ENCODE assay signal across 9 cellular contexts in genomic region chr12:34033628-34034296, GRCh38. TPM values are rescaled to one million over a fixed set of nuclear protein-coding genes. Genes with fewer than 3 reads are reported as not detected.
A peak's percentile ranks its signal among the peaks of the same experiment; 100 is the strongest.
DNase-seq lines count a peak whose midpoint lies in the region; ATAC-seq and TF ChIP-seq lines count a peak whose summit lies in the region.
"Had no signal": no experiment of that assay in that cellular context is flagged by ENCODE, and none has a peak within 500 bp of the region (broad histone marks: within the 10 kb centered on the region; RNA-seq: fewer than 3 reads in every experiment).

No MANE protein-coding gene starts in this region.

- peaks cover 6% of the 10 kb centered on the region for H3K36me3 Mint-ChIP-seq in MCF 10A (ENCODE audit: insufficient read depth, unreplicated experiment)

- no peaks in the 10 kb centered on the region for H3K27me3 Mint-ChIP-seq in MCF 10A (ENCODE audit: insufficient read depth, unreplicated experiment)
- H3K27me3 Mint-ChIP-seq: naive thymus-derived CD8-positive, alpha-beta T cell had no signal

- CTCF ChIA-PET in MCF 10A (lab: Yijun Ruan, JAX): interaction anchor here (0.6 to 1.5 kb wide), 13 partner anchors 12 to 1419 kb away, joined by 3 to 5 read pairs (median 3); partner anchors contain the start of gene YARS2

- POLR2A ChIA-PET in MCF 10A (lab: Yijun Ruan, JAX): no interaction called here

- no peak overlapping the region for H3K27ac Mint-ChIP-seq in MCF 10A (ENCODE audit: low read depth, unreplicated experiment)
- H3K27ac Mint-ChIP-seq: naive thymus-derived CD8-positive, alpha-beta T cell had no signal

- ATAC-seq in HG03378 (IDR thresholded peaks at IDR 0.05; ENCODE audit: unreplicated experiment) (no peak), HG03196 (IDR thresholded peaks at IDR 0.05; ENCODE audit: unreplicated experiment) (no peak), GM18517 (IDR thresholded peaks at IDR 0.05; ENCODE audit: unreplicated experiment) (no peak)
- ATAC-seq: naive thymus-derived CD8-positive, alpha-beta T cell had no signal

- intact Hi-C loops in MCF 10A (cut with micrococcal nuclease): no loop called here

- no peak overlapping the region for H3K4me3 Mint-ChIP-seq in MCF 10A (ENCODE audit: unreplicated experiment)
- H3K4me3 Mint-ChIP-seq: naive thymus-derived CD8-positive, alpha-beta T cell had no signal

- H3K4me3 ChIP-seq in LNCaP clone FGC (ENCODE audit: low read depth, low read length): no peak overlapping the region

- DNase-seq in ELR (ENCODE audit: low read depth) (peak; percentile 58), LNCaP clone FGC (ENCODE audit: low read depth) (peak; percentile 7), MCF 10A (ENCODE audit: unreplicated experiment) (peak; percentile 39), myocyte (ENCODE audit: low read depth) (peak; percentile 43)
- DNase-seq in stimulated activated CD4-positive, alpha-beta T cell treated with anti-CD3 and anti-CD28 coated beads, Interleukin-4, amount 100 ng/mL, for 1 hour: no peak

- no peaks in the 10 kb centered on the region for H3K4me1 Mint-ChIP-seq in MCF 10A (ENCODE audit: insufficient read depth, unreplicated experiment)
- H3K4me1 Mint-ChIP-seq: naive thymus-derived CD8-positive, alpha-beta T cell had no signal

- BruUV-seq in MCF 10A (replicated peaks; lab: Mats Ljungman, UMichigan): no TSS peak

- TF ChIP-seq CTCF in LNCaP clone FGC (IDR thresholded peaks at IDR 0.05; ENCODE audit: control insufficient read depth, extremely low read depth, insufficient read depth) (peak; percentile 36), MCF 10A (IDR thresholded peaks at IDR 0.05; ENCODE audit: unreplicated experiment) (peak; percentile 58)

- no peaks in the 10 kb centered on the region for H3K9me3 Mint-ChIP-seq in MCF 10A (ENCODE audit: unreplicated experiment)
- H3K9me3 Mint-ChIP-seq: naive thymus-derived CD8-positive, alpha-beta T cell had no signal

RNA-seq across cellular contexts. Expression of gene ALG10, which starts 11.5 kb away (rescaled TPM):
- total RNA-seq in MCF 10A (2022): 7.6 and 7.8 TPM in 2 replicates
- 8.1 and 9.2 TPM in 2 replicates for total RNA-seq in myocyte
- 3.1 TPM for polyA plus RNA-seq in myocyte (2012)
